ENCODE assay signal across 27 cellular contexts in genomic region chr4:157558016-157558415, GRCh38.
"Had no signal": no experiment of that assay in that cellular context is flagged by ENCODE, and none has a peak within 500 bp of the region (broad histone marks: within the 10 kb centered on the region; RNA-seq: fewer than 3 reads in every experiment).

No MANE protein-coding gene starts in this region.

- H3K27me3 ChIP-seq: body of pancreas, esophagus muscularis mucosa, foreskin keratinocyte, gastrocnemius medialis had no signal

- H3K36me3 ChIP-seq: esophagus muscularis mucosa, gastrocnemius medialis had no signal

- H3K9me3 ChIP-seq: body of pancreas, esophagus muscularis mucosa, gastrocnemius medialis had no signal

- H3K4me3 ChIP-seq: body of pancreas, esophagus muscularis mucosa, gastrocnemius medialis had no signal

- DNase-seq: activated B cell treated with CpG ODN at 0.5 μM for 24 hours; activated CD4-positive, alpha-beta T cell treated with anti-CD3 and anti-CD28 coated beads for 48 hours; activated CD4-positive, alpha-beta T cell treated with anti-CD3 and anti-CD28 coated beads, Interleukin-2, amount 50 U/mL, for 1 hour; activated CD4-positive, alpha-beta T cell treated with anti-CD3 and anti-CD28 coated beads, Interleukin-2, amount 50 U/mL, for 48 hours; activated CD8-positive, alpha-beta memory T cell treated with anti-CD3 and anti-CD28 coated beads for 24 hours; activated CD8-positive, alpha-beta T cell treated with anti-CD3 and anti-CD28 coated beads for 36 hours; activated effector memory CD4-positive, alpha-beta T cell treated with Interleukin-2 at 50 U/mL for 16 hours; activated gamma-delta T cell treated with Interleukin-2 at 50 U/mL for 16 hours; activated naive CD4-positive, alpha-beta T cell treated with anti-CD3 and anti-CD28 coated beads, Interleukin-2, amount 50 U/mL, for 16 hours; activated naive CD4-positive, alpha-beta T cell treated with Interleukin-2 at 50 U/mL for 16 hours; activated T-cell treated with anti-CD3 and anti-CD28 coated beads, Interleukin-2, amount 50 U/mL, for 4 hours; amniotic stem cell; anterior cingulate cortex; body of pancreas; caudate nucleus; cortex of kidney; dermis blood vessel endothelial cell; effector CD4-positive, alpha-beta T cell; effector memory CD8-positive, alpha-beta T cell; erythroblast; foreskin keratinocyte; gastrocnemius medialis; T-helper 2 cell had no signal

- H3K4me1 ChIP-seq: body of pancreas, esophagus muscularis mucosa, foreskin keratinocyte, gastrocnemius medialis had no signal

- ATAC-seq: activated CD4-positive, CD25-positive, alpha-beta regulatory T cell treated with anti-CD3 and anti-CD28 coated beads, Interleukin-2, amount 50 U/mL, for 24 hours; activated CD8-positive, alpha-beta T cell treated with anti-CD3 and anti-CD28 coated beads for 36 hours; activated T-cell treated with anti-CD3 and anti-CD28 coated beads, Interleukin-2, amount 50 U/mL, for 4 hours; activated T-helper 17 cell treated with anti-CD3 and anti-CD28 coated beads, Interleukin-2, amount 50 U/mL, for 72 hours; body of pancreas; effector memory CD8-positive, alpha-beta T cell; foreskin keratinocyte; gastrocnemius medialis had no signal

- H3K27ac ChIP-seq: body of pancreas, esophagus muscularis mucosa, foreskin keratinocyte, gastrocnemius medialis, VCaP had no signal
